8 cellular contexts compared by ENCODE assay signal in genomic region chr19:13880059-13880672, GRCh38. TPM values are rescaled to one million over a fixed set of nuclear protein-coding genes. Genes with fewer than 3 reads are reported as not detected.
DNase-seq lines count a peak whose midpoint lies in the region; ATAC-seq, FAIRE-seq and TF ChIP-seq lines count a peak whose summit lies in the region.

No MANE protein-coding gene starts in this region.

- peak; percentile 99 for TF ChIP-seq CTCF in BE2C (IDR thresholded peaks at IDR 0.05; ENCODE audit: low read depth, low read length)

- H3K36me3 ChIP-seq in BE2C = no peaks in the 10 kb centered on the region

- H3K4me3 ChIP-seq in BE2C (ENCODE audit: low read depth, low read length) = peak overlapping the region; percentile 49

- H3K9me3 ChIP-seq in BE2C = no peaks in the 10 kb centered on the region

- peaks cover 14% of the 10 kb centered on the region for H3K4me1 ChIP-seq in BE2C

- ATAC-seq in HG03442 (IDR thresholded peaks at IDR 0.05; ENCODE audit: unreplicated experiment) (peak; percentile 83), left colon (peak; percentile 80)

- no peaks in the 10 kb centered on the region for H3K27me3 ChIP-seq in BE2C

- DNase-seq in BE2C = peak; percentile 98
- peak; percentile 98 for DNase-seq in GM19238 (ENCODE audit: insufficient read length, low spot score)
- DNase-seq in NCI-H524 (lab: John Stamatoyannopoulos, UW) = peak; percentile 93 to 94
- DNase-seq in activated CD4-positive, alpha-beta T cell treated with anti-CD3 and anti-CD28 coated beads for 4 hours = peak; percentile 97 to 99
- DNase-seq in left colon = peak; percentile 95 to 99
- peak; percentile 98 for DNase-seq in stimulated activated CD4-positive, alpha-beta T cell treated with anti-CD3 and anti-CD28 coated beads, Interleukin-1b, Interleukin-23, amount 100 ng/mL, for 48 hours

- peak; percentile 57 for FAIRE-seq in colon (lab: Jason Lieb, UNC)

- intact Hi-C loops in left colon (cut with DNase I, micrococcal nuclease) = loop anchor here in 1 of 2 donors (2.0 kb wide), 1 partner anchor 195 kb away; no protein-coding TSS in a partner anchor

RNA-seq across cellular contexts. Expression of gene NANOS3, which starts 3.2 kb away (rescaled TPM):
- polyA plus RNA-seq in BE2C (2012; ENCODE audit: insufficient read depth, insufficient read length, low read depth) = 3.6 TPM
- under 1 TPM in 1 of 2 donors, not detected in 1; 0.56 TPM for total RNA-seq in left colon

RNA-seq across cellular contexts. Expression of gene BRME1, which starts 25.8 kb away (rescaled TPM):
- polyA plus RNA-seq in BE2C (2012; ENCODE audit: insufficient read depth, insufficient read length, low read depth) = 3.8 TPM
- 1 to 10 TPM; 7.9 to 9.1 TPM for total RNA-seq in left colon

RNA-seq across cellular contexts. Expression of gene CC2D1A, which starts 25.8 kb away (rescaled TPM):
- polyA plus RNA-seq in BE2C (2012; ENCODE audit: insufficient read depth, insufficient read length, low read depth) = 20.2 TPM
- total RNA-seq in left colon = 100 to 1,000 TPM in 1 of 2 donors, 10 to 100 TPM in 1; 90.8 to 132 TPM

RNA-seq across cellular contexts. Expression of gene PODNL1, which starts 58.1 kb away (rescaled TPM):
- polyA plus RNA-seq in BE2C (2012; ENCODE audit: insufficient read depth, insufficient read length, low read depth) = 1.9 TPM
- total RNA-seq in left colon = 1 to 10 TPM; 2.7 to 5.3 TPM

Comparison
In these comparisons a context has a peak if more than half of its experiments do, and no peak if none do; other contexts are left out.
1. Peak in every context shown above with its lines: DNase-seq, ATAC-seq and H3K4me3 ChIP-seq.